Comparison of ENCODE assay signal across 12 cellular contexts in genomic region chr1:208184993-208185703, GRCh38. TPM values are rescaled to one million over a fixed set of nuclear protein-coding genes. Genes with fewer than 3 reads are reported as not detected.
DNase-seq lines count a peak whose midpoint lies in the region; ATAC-seq and TF ChIP-seq lines count a peak whose summit lies in the region.
"Had no signal": no experiment of that assay in that cellular context is flagged by ENCODE, and none has a peak within 500 bp of the region (broad histone marks: within the 10 kb centered on the region; RNA-seq: fewer than 3 reads in every experiment).

No MANE protein-coding gene starts in this region.

- no peaks in the 10 kb centered on the region for H4K20me1 ChIP-seq in KMS-11 (ENCODE audit: insufficient read depth)

- H3K4me1 ChIP-seq in KMS-11 (ENCODE audit: low read depth, poor library complexity, severe bottlenecking) (peaks cover 46% of the 10 kb centered on the region), subcutaneous abdominal adipose tissue (ENCODE audit: control insufficient read depth in 5 of 5, insufficient read depth in 5 of 5, low read length in 5 of 5) (peaks cover 17 to 55% (median 51%) of the 10 kb centered on the region in 5 donors)

- TF ChIP-seq CTCF in KMS-11 (conservative IDR thresholded peaks at IDR 0.05; ENCODE audit: low read depth, low read length) (no peak), brain microvascular endothelial cell (IDR thresholded peaks at IDR 0.05; ENCODE audit: low read depth, low read length, missing control alignments) (no peak)

- H3K4me2 ChIP-seq in KMS-11 = peak overlapping the region; percentile 15; the same call in 1 of the 2 replicates

- H3K4me3 ChIP-seq in KMS-11 (IDR thresholded peaks at IDR 0.05; ENCODE audit: insufficient read depth, low read depth, low read length) (no peak overlapping the region), brain microvascular endothelial cell (ENCODE audit: low read depth, low read length) (no peak overlapping the region), subcutaneous abdominal adipose tissue (ENCODE audit: low read depth in 1 of 5, low read length in 5 of 5) (no peak overlapping the region)
- H3K4me3 ChIP-seq: body of pancreas had no signal

- no peaks in the 10 kb centered on the region for H3K9me3 ChIP-seq in subcutaneous abdominal adipose tissue (ENCODE audit: control insufficient read depth in 5 of 5, low read length in 5 of 5)
- H3K9me3 ChIP-seq: body of pancreas had no signal

- ATAC-seq in left colon = peak; percentile 8

- no peaks in the 10 kb centered on the region for H3K27me3 ChIP-seq in KMS-11 (ENCODE audit: insufficient read depth, low read depth)
- no peaks in the 10 kb centered on the region for H3K27me3 ChIP-seq in brain microvascular endothelial cell (replicated peaks)
- H3K27me3 ChIP-seq in subcutaneous abdominal adipose tissue (ENCODE audit: control insufficient read depth in 5 of 5, insufficient read depth in 4 of 5, low read length in 5 of 5) = no peaks in the 10 kb centered on the region
- H3K27me3 ChIP-seq: body of pancreas had no signal

- H3K36me3 ChIP-seq in KMS-11 (ENCODE audit: insufficient read depth) (no peaks in the 10 kb centered on the region), brain microvascular endothelial cell (replicated peaks) (no peaks in the 10 kb centered on the region), subcutaneous abdominal adipose tissue (ENCODE audit: control insufficient read depth in 5 of 5, insufficient read depth in 5 of 5, low read length in 5 of 5) (peaks cover 0 to 3% (median 0%) of the 10 kb centered on the region in 5 donors)

- no peaks in the 10 kb centered on the region for H3K79me2 ChIP-seq in KMS-11 (ENCODE audit: insufficient read depth, low read depth)

- intact Hi-C loops in left colon (cut with DNase I, micrococcal nuclease) = no loop called here

- no peak overlapping the region for H2AFZ ChIP-seq in KMS-11 (ENCODE audit: low read depth)

- in situ Hi-C loops in brain microvascular endothelial cell (cut with HindIII; ENCODE audit: low pct_ligation_motif_present, low sequenced_read_pairs) = no loop called here

- H3K27ac ChIP-seq in KMS-11 (no peak overlapping the region), brain microvascular endothelial cell (peak overlapping the region; percentile 49), subcutaneous abdominal adipose tissue (ENCODE audit: low read depth, low read length) (peak overlapping the region; percentile 77)
- H3K27ac ChIP-seq: body of pancreas had no signal

- DNase-seq in brain microvascular endothelial cell = no peak
- no peak for DNase-seq in left colon
- DNase-seq in NCI-H1105 treated with DMSO at 0.1 percent for 48 hours (lab: John Stamatoyannopoulos, UW) = no peak
- DNase-seq in central memory CD4-positive, alpha-beta T cell = no peak
- no peak for DNase-seq in activated CD4-positive, CD25-positive, alpha-beta regulatory T cell treated with anti-CD3 and anti-CD28 coated beads, Interleukin-2, amount 50 U/mL, for 72 hours
- no peak for DNase-seq in amygdala (lab: John Stamatoyannopoulos, UW)
- DNase-seq: CD4-positive, alpha-beta memory T cell; NCI-H1092; NCI-H510A had no signal

- H3K9ac ChIP-seq in KMS-11 (no peak overlapping the region), subcutaneous abdominal adipose tissue (ENCODE audit: low read length in 5 of 5) (no peak overlapping the region)

RNA-seq across cellular contexts. Expression of gene PLXNA2, which starts 59.0 kb away (rescaled TPM):
- 100 to 1,000 TPM in 1 of 2 donors, 10 to 100 TPM in 1; 89.3 to 103 TPM for total RNA-seq in left colon
